Comparison of ENCODE assay signal across 16 cellular contexts in genomic region chr21:35622612-35623011, GRCh38.
"Had no signal": no experiment of that assay in that cellular context is flagged by ENCODE, and none has a peak within 500 bp of the region (broad histone marks: within the 10 kb centered on the region; RNA-seq: fewer than 3 reads in every experiment).

No MANE protein-coding gene starts in this region.

- H3K36me3 Mint-ChIP-seq: naive thymus-derived CD4-positive, alpha-beta T cell had no signal

- H3K4me1 ChIP-seq: gastrocnemius medialis, heart right ventricle, sigmoid colon, stomach had no signal

- H3K27me3 ChIP-seq: gastrocnemius medialis, neutrophil, sigmoid colon, stomach had no signal

- H3K36me3 ChIP-seq: gastrocnemius medialis, heart right ventricle, neutrophil, sigmoid colon, stomach had no signal

- DNase-seq: effector CD4-positive, alpha-beta T cell; gastrocnemius medialis; heart right ventricle; islet precursor cell; mammary epithelial cell; naive thymus-derived CD4-positive, alpha-beta T cell; nephron progenitor cell; posterior cingulate gyrus; sigmoid colon; stimulated activated naive CD4-positive, alpha-beta T cell; stomach; substantia nigra; trophoblast cell had no signal

- H3K27ac ChIP-seq: coronary artery, gastrocnemius medialis, heart right ventricle, neutrophil, sigmoid colon, skin epidermis, stomach had no signal

- H3K9me3 ChIP-seq: gastrocnemius medialis, neutrophil, sigmoid colon, stomach had no signal

- H3K27ac Mint-ChIP-seq: naive thymus-derived CD4-positive, alpha-beta T cell; nephron progenitor cell had no signal

- H3K4me3 ChIP-seq: coronary artery, gastrocnemius medialis, heart right ventricle, sigmoid colon, skin epidermis, stomach had no signal

- H3K4me1 Mint-ChIP-seq: naive thymus-derived CD4-positive, alpha-beta T cell had no signal

- H3K4me3 Mint-ChIP-seq: naive thymus-derived CD4-positive, alpha-beta T cell; nephron progenitor cell had no signal
